ENCODE assay signal across 7 cellular contexts in genomic region chr10:97278491-97278989, GRCh38. TPM values are rescaled to one million over a fixed set of nuclear protein-coding genes. Genes with fewer than 3 reads are reported as not detected.
A peak's percentile ranks its signal among the peaks of the same experiment; 100 is the strongest.
DNase-seq lines count a peak whose midpoint lies in the region; ATAC-seq and TF ChIP-seq lines count a peak whose summit lies in the region.

No MANE protein-coding gene starts in this region.

- H3K4me1 Mint-ChIP-seq in neural crest cell: peaks cover 5% of the 10 kb centered on the region

- H3K4me1 ChIP-seq in SJSA1 (replicated peaks) (peaks cover 9% of the 10 kb centered on the region; the same call in 1 of the 2 replicates), esophagus muscularis mucosa (peaks cover 15 to 21% (median 19%) of the 10 kb centered on the region in 4 donors)

- no peak for TF ChIP-seq POLR2A in esophagus muscularis mucosa (IDR thresholded peaks at IDR 0.05; ENCODE audit: low read depth)

- TF ChIP-seq EP300 in esophagus muscularis mucosa (IDR thresholded peaks at IDR 0.05): no peak

- H3K27ac Mint-ChIP-seq in neural crest cell (ENCODE audit: unreplicated experiment): no peak overlapping the region

- H3K27me3 ChIP-seq in SJSA1 (replicated peaks) (no peaks in the 10 kb centered on the region), esophagus muscularis mucosa (no peaks in the 10 kb centered on the region)

- no peaks in the 10 kb centered on the region for H3K36me3 Mint-ChIP-seq in neural crest cell (ENCODE audit: low read depth)

- no peaks in the 10 kb centered on the region for H3K27me3 Mint-ChIP-seq in neural crest cell (ENCODE audit: low read depth)

- peak; percentile 96 for DNase-seq in GM04503 (ENCODE audit: low read depth)
- peak; percentile 69 for DNase-seq in MV-4-11 (lab: John Stamatoyannopoulos, UW)
- DNase-seq in SJSA1 (ENCODE audit: low read depth in 1 of 2, low spot score in 2 of 2): peak in 1 of 2 experiments; percentile 31
- no peak for DNase-seq in esophagus muscularis mucosa (ENCODE audit: extremely low spot score)
- DNase-seq in neural crest cell (ENCODE audit: low read depth, low spot score): no peak

- no peak for ATAC-seq in GM18867 (IDR thresholded peaks at IDR 0.05; ENCODE audit: unreplicated experiment)
- no peak for ATAC-seq in GM21423 (IDR thresholded peaks at IDR 0.05; ENCODE audit: unreplicated experiment)

- H3K27ac ChIP-seq in SJSA1 (peak overlapping the region; percentile 14; the same call in 1 of the 2 replicates), esophagus muscularis mucosa (replicated peaks in 1 of 4) (peak overlapping the region; percentile 33 to 61 (median 48))

- TF ChIP-seq CTCF in esophagus muscularis mucosa (IDR thresholded peaks at IDR 0.05) (peak; percentile 73 to 76 (median 74)), neural crest cell (conservative IDR thresholded peaks at IDR 0.05) (peak; percentile 77)

- H3K36me3 ChIP-seq in SJSA1 (no peaks in the 10 kb centered on the region), esophagus muscularis mucosa (no peaks in the 10 kb centered on the region)

- H3K9me3 ChIP-seq in SJSA1 (replicated peaks) (no peaks in the 10 kb centered on the region), esophagus muscularis mucosa (no peaks in the 10 kb centered on the region)

- intact Hi-C loops in esophagus muscularis mucosa (cut with DNase I): loop anchor here (2.0 kb wide), 1 partner anchor 76 kb away; no protein-coding TSS in a partner anchor

- no peak overlapping the region for H3K4me3 Mint-ChIP-seq in neural crest cell

- H3K9me3 Mint-ChIP-seq in neural crest cell: no peaks in the 10 kb centered on the region

- H3K4me3 ChIP-seq in SJSA1 (no peak overlapping the region), esophagus muscularis mucosa (no peak overlapping the region)

RNA-seq across cellular contexts. Expression of gene ARHGAP19, which starts 13.9 kb away (rescaled TPM):
- total RNA-seq in SJSA1 (2014; rRNA removed; shearing (Covaris generic)): 18.5 and 20.6 TPM in 2 replicates
- total RNA-seq in esophagus muscularis mucosa (1 to 10 TPM; 3.5 to 5.4 (median 4.6) TPM), neural crest cell (30.3 and 32.1 TPM in 2 replicates)

RNA-seq across cellular contexts. Expression of gene FRAT1, which starts 40.5 kb away (rescaled TPM):
- 1.7 and 2.2 TPM in 2 replicates for total RNA-seq in SJSA1 (2014; rRNA removed; shearing (Covaris generic))
- total RNA-seq in esophagus muscularis mucosa (10 to 100 TPM in 1 of 4 donors, 1 to 10 TPM in 3; 6.1 to 10.3 (median 9.0) TPM), neural crest cell (1.6 and 2.2 TPM in 2 replicates)

RNA-seq across cellular contexts. Expression of gene FRAT2, which starts 56.0 kb away (rescaled TPM):
- 6.4 and 6.9 TPM in 2 replicates for total RNA-seq in SJSA1 (2014; rRNA removed; shearing (Covaris generic))
- 10 to 100 TPM; 18.7 to 27.8 (median 19.6) TPM for total RNA-seq in esophagus muscularis mucosa
- 8.6 and 8.8 TPM in 2 replicates for total RNA-seq in neural crest cell

Comparison
In these comparisons a context has a peak if more than half of its experiments do, and no peak if none do; other contexts are left out.
1. DNase-seq: peak in GM04503 (single experiment) and MV-4-11 (single experiment); none in esophagus muscularis mucosa (single experiment) and neural crest cell (single experiment).